8 cellular contexts compared by ENCODE assay signal in the genomic region with DNA sequence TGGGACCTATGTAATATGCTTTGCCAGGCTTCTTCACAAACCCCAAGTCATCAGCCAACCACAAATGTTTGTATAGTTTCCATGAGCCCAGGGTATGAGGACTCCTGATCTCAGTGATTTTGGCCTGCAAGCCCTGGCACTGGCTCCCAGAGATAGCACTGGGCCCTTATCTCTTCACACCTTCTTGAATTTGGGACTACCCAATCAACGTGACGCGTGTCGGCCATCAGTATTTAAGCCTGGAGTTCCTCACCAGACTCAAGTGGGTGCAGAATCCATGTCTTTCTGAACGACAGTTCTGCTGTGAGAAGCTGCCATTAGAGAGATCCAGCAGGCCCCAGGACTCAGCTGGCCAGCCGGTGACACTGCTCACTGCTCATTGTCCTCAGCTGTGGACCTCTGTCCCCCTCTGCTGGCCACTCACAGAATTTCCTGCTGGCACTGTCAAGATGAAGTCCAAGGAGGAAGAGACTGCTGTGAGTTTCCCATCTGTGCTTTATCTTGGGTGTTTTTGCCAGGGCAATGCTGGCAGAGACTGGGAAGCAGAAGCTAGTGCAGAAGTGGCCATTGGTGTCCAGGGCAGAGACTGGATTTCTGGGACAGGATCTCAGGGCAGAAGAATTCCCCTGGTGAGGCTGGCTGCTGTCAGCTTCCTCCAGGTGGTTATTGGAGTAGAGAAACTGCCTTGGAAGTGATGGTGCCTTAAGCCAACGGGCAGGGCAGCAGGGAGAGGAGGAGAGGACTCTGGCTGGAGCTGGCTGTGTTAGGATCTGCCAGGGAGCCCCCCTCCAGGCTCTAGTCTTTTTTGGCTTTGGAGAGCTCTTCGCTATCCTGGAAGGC. TPM values are rescaled to one million over a fixed set of nuclear protein-coding genes. Genes with fewer than 3 reads are reported as not detected.
A peak's percentile ranks its signal among the peaks of the same experiment; 100 is the strongest.
DNase-seq lines count a peak whose midpoint lies in the region; ATAC-seq and TF ChIP-seq lines count a peak whose summit lies in the region.

No MANE protein-coding gene starts in this region.

- H3K4me1 ChIP-seq in breast epithelium: no peaks in the 10 kb centered on the region

- H3K9me3 ChIP-seq in WERI-Rb-1 (ENCODE audit: severe bottlenecking) (no peaks in the 10 kb centered on the region), breast epithelium (no peaks in the 10 kb centered on the region)

- DNase-seq in CMK (ENCODE audit: low read depth) (peak; percentile 97), NCI-H2196 (lab: John Stamatoyannopoulos, UW; ENCODE audit: unreplicated experiment) (peak; percentile 85), WERI-Rb-1 (peak; percentile 99), breast epithelium (ENCODE audit: low spot score in 2 of 2) (peak; percentile 88 to 93), iris pigment epithelial cell (ENCODE audit: low read depth) (peak; percentile 74)
- peak; percentile 69 to 77 for DNase-seq in stimulated activated CD4-positive, alpha-beta T cell treated with anti-CD3 and anti-CD28 coated beads, Interleukin-15, amount 100 ng/mL, for 1 hour (ENCODE audit: low read depth in 1 of 2, low spot score in 1 of 2)

- peaks cover 9% of the 10 kb centered on the region for H3K36me3 ChIP-seq in WERI-Rb-1
- no peaks in the 10 kb centered on the region for H3K36me3 ChIP-seq in breast epithelium

- H3K4me3 ChIP-seq in WERI-Rb-1 (ENCODE audit: low read depth, low read length) (no peak overlapping the region), breast epithelium (no peak overlapping the region)

- intact Hi-C loops in breast epithelium (cut with DNase I; ENCODE audit: low total_unique reads): no loop called here

- H3K27ac ChIP-seq in WERI-Rb-1: peak overlapping the region; percentile 77
- H3K27ac ChIP-seq in breast epithelium: no peak overlapping the region

- TF ChIP-seq CTCF in WERI-Rb-1 (IDR thresholded peaks at IDR 0.05; ENCODE audit: low read depth, low read length) (peak; percentile 100), breast epithelium (IDR thresholded peaks at IDR 0.05) (peak; percentile 97 to 99 (median 98))

- ATAC-seq in HG02610 (IDR thresholded peaks at IDR 0.05; ENCODE audit: unreplicated experiment) (peak; percentile 43), HG03469 (IDR thresholded peaks at IDR 0.05; ENCODE audit: unreplicated experiment) (no peak)

- TF ChIP-seq POLR2A in breast epithelium (IDR thresholded peaks at IDR 0.05): no peak

- no peaks in the 10 kb centered on the region for H3K27me3 ChIP-seq in WERI-Rb-1 (ENCODE audit: insufficient read depth, low read depth, severe bottlenecking)
- H3K27me3 ChIP-seq in breast epithelium: no peaks in the 10 kb centered on the region

RNA-seq across cellular contexts. Expression of a gene that starts 28.4 kb away (rescaled TPM):
- total RNA-seq in breast epithelium: 1 to 10 TPM; 1.1 to 2.2 (median 2.0) TPM

RNA-seq across cellular contexts. Expression of a gene that starts 44.7 kb away (rescaled TPM):
- total RNA-seq in breast epithelium: 10 to 100 TPM; 10.2 to 19.3 (median 12.5) TPM
